ENCODE assay signal across 8 cellular contexts in genomic region chr3:11944052-11944673, GRCh38.
DNase-seq lines count a peak whose midpoint lies in the region; ATAC-seq and TF ChIP-seq lines count a peak whose summit lies in the region.

No MANE protein-coding gene starts in this region.

- no peak overlapping the region for H2AK5ac ChIP-seq in H9 (ENCODE audit: insufficient read length, low read length)
- H2AK5ac ChIP-seq in mesenchymal stem cell (ENCODE audit: low read length, severe bottlenecking) = no peak overlapping the region

- no peak overlapping the region for H4K8ac ChIP-seq in H9 (replicated peaks; ENCODE audit: insufficient read length, low read depth, low read length)
- no peak overlapping the region for H4K8ac ChIP-seq in mesenchymal stem cell (ENCODE audit: low read length)

- peaks cover 2% of the 10 kb centered on the region for H3K27me3 Mint-ChIP-seq in H9 (ENCODE audit: low read depth)
- H3K27me3 Mint-ChIP-seq in naive thymus-derived CD8-positive, alpha-beta T cell = peaks cover 5 to 18% (median 7%) of the 10 kb centered on the region in 5 donors

- H4K5ac ChIP-seq in H9 (ENCODE audit: insufficient read length, low read depth, low read length) = no peak overlapping the region

- H3K27ac Mint-ChIP-seq in H9 = no peak overlapping the region
- no peak overlapping the region for H3K27ac Mint-ChIP-seq in naive thymus-derived CD8-positive, alpha-beta T cell
- H3K27ac Mint-ChIP-seq in activated naive CD4-positive, alpha-beta T cell treated with anti-CD3 and anti-CD28 coated beads, Interleukin-2, amount 50 U/mL, for 72 hours = no peak overlapping the region

- no peaks in the 10 kb centered on the region; a peak in 1 of 5 replicates for H3K9me3 Mint-ChIP-seq in H9
- peaks cover 0 to 45% (median 16%) of the 10 kb centered on the region in 9 donors for H3K9me3 Mint-ChIP-seq in naive thymus-derived CD8-positive, alpha-beta T cell
- peaks cover 12 to 20% of the 10 kb centered on the region in 2 donors for H3K9me3 Mint-ChIP-seq in activated naive CD4-positive, alpha-beta T cell treated with anti-CD3 and anti-CD28 coated beads, Interleukin-2, amount 50 U/mL, for 72 hours

- no peaks in the 10 kb centered on the region for H3K23me2 ChIP-seq in H9 (ENCODE audit: insufficient read length, low read depth, low read length, poor library complexity, severe bottlenecking)

- no peak overlapping the region for H3K56ac ChIP-seq in H9 (ENCODE audit: insufficient read length, low read depth, low read length)

- H2BK120ac ChIP-seq in H9 (ENCODE audit: low read depth, low read length, poor library complexity, severe bottlenecking) = no peak overlapping the region
- no peak overlapping the region for H2BK120ac ChIP-seq in mesenchymal stem cell (ENCODE audit: low read depth, low read length)

- H3K4me2 ChIP-seq in H9 (ENCODE audit: insufficient read depth, insufficient read length, low read length) (no peak overlapping the region), mesenchymal stem cell (ENCODE audit: low read length, poor library complexity, severe bottlenecking) (no peak overlapping the region)

- H3K27me3 ChIP-seq in H9 (ENCODE audit: insufficient read depth, low read length) (no peaks in the 10 kb centered on the region), RWPE2 (ENCODE audit: insufficient read depth, poor library complexity, severe bottlenecking) (no peaks in the 10 kb centered on the region), mesenchymal stem cell (ENCODE audit: control insufficient read depth in 1 of 2, insufficient read depth in 1 of 2, low read length in 2 of 2) (no peaks in the 10 kb centered on the region)

- no peak overlapping the region for H2BK15ac ChIP-seq in H9 (ENCODE audit: low read depth, low read length)
- no peak overlapping the region for H2BK15ac ChIP-seq in mesenchymal stem cell (ENCODE audit: low read depth, poor library complexity, severe bottlenecking)

- H3K4me1 ChIP-seq in H9 (ENCODE audit: insufficient read depth, low read length) (no peaks in the 10 kb centered on the region), RWPE2 (ENCODE audit: insufficient read depth, poor library complexity, severe bottlenecking) (no peaks in the 10 kb centered on the region), mesenchymal stem cell (ENCODE audit: control insufficient read depth, insufficient read depth, low read depth, low read length) (no peaks in the 10 kb centered on the region)

- H3K4ac ChIP-seq in H9 (ENCODE audit: low read depth, low read length) (no peak overlapping the region), mesenchymal stem cell (ENCODE audit: low read depth in 1 of 2, low read length in 2 of 2) (no peak overlapping the region)

- WGBS in H9 (ENCODE audit: extremely low coverage, insufficient read length, low lambda C conversion rate) = no CpG with 5 or more reads among the region's 7 CpGs
- 29% methylated on average over 6 of the region's 7 CpGs for WGBS in mesenchymal stem cell

- H3K4me3 Mint-ChIP-seq in H9 = no peak overlapping the region
- no peak overlapping the region for H3K4me3 Mint-ChIP-seq in naive thymus-derived CD8-positive, alpha-beta T cell

- H3K18ac ChIP-seq in H9 (ENCODE audit: insufficient read length, low read depth, low read length) (no peak overlapping the region), mesenchymal stem cell (ENCODE audit: low read depth in 1 of 2, low read length in 2 of 2) (no peak overlapping the region)

- no peak overlapping the region for H3T11ph ChIP-seq in H9 (ENCODE audit: low read length)

- no peaks in the 10 kb centered on the region for H3K79me2 ChIP-seq in H9 (ENCODE audit: insufficient read depth, low read length)

- no peaks in the 10 kb centered on the region for H4K20me1 ChIP-seq in H9 (ENCODE audit: control insufficient read depth, insufficient read depth, insufficient read length)

- H3K27ac ChIP-seq in H9 (ENCODE audit: insufficient read length, low read depth, low read length) (no peak overlapping the region), RWPE2 (ENCODE audit: poor library complexity, severe bottlenecking) (no peak overlapping the region), mesenchymal stem cell (ENCODE audit: low read length, poor library complexity, severe bottlenecking) (no peak overlapping the region)

- H3K36me3 ChIP-seq in RWPE2 (ENCODE audit: low read depth) (no peaks in the 10 kb centered on the region), mesenchymal stem cell (ENCODE audit: control insufficient read depth in 1 of 2, insufficient read depth in 2 of 2, low read depth in 1 of 2, low read length in 2 of 2) (no peaks in the 10 kb centered on the region)

- H4K91ac ChIP-seq in H9 (ENCODE audit: insufficient read length, low read depth, low read length) (no peak overlapping the region), mesenchymal stem cell (ENCODE audit: low read length) (no peak overlapping the region)

- DNase-seq in AG09319 (ENCODE audit: extremely low read depth, low read depth) (no peak), H9 (peak; percentile 65), RWPE2 (ENCODE audit: low spot score) (no peak), glomerular visceral epithelial cell (ENCODE audit: extremely low spot score) (peak; percentile 15), stromal cell of bone marrow (ENCODE audit: low read depth) (peak; percentile 1), mesenchymal stem cell (no peak)
- no peak for DNase-seq in naive thymus-derived CD8-positive, alpha-beta T cell
- no peak for DNase-seq in activated naive CD4-positive, alpha-beta T cell treated with anti-CD3 and anti-CD28 coated beads, Interleukin-2, amount 50 U/mL, for 72 hours (ENCODE audit: low spot score in 2 of 2)

- peak; percentile 40; the same call in 1 of the 3 replicates for ATAC-seq in RWPE2 (ENCODE audit: low read depth)
- no peak for ATAC-seq in naive thymus-derived CD8-positive, alpha-beta T cell
- ATAC-seq in activated naive CD4-positive, alpha-beta T cell treated with anti-CD3 and anti-CD28 coated beads, Interleukin-2, amount 50 U/mL, for 72 hours = no peak

- H3K79me1 ChIP-seq in H9 (ENCODE audit: insufficient read depth, low read depth, low read length, poor library complexity, severe bottlenecking) (no peaks in the 10 kb centered on the region), mesenchymal stem cell (replicated peaks; ENCODE audit: low read length, poor library complexity, severe bottlenecking) (no peaks in the 10 kb centered on the region)

- H2BK20ac ChIP-seq in H9 (ENCODE audit: low read depth, low read length, poor library complexity, severe bottlenecking) = no peak overlapping the region

- H2AFZ ChIP-seq in H9 (ENCODE audit: low read length) = peak overlapping the region; percentile 59
- H2AFZ ChIP-seq in mesenchymal stem cell (ENCODE audit: low read depth, low read length) = no peak overlapping the region

- no peaks in the 10 kb centered on the region for H3K9me3 ChIP-seq in H9 (ENCODE audit: control insufficient read depth, low read depth, low read length)
- no peaks in the 10 kb centered on the region for H3K9me3 ChIP-seq in RWPE2 (ENCODE audit: severe bottlenecking)
- H3K9me3 ChIP-seq in mesenchymal stem cell (ENCODE audit: control insufficient read depth, low read length) = no peaks in the 10 kb centered on the region

- H3K23ac ChIP-seq in H9 (ENCODE audit: insufficient read length, low read depth, low read length) (no peak overlapping the region), mesenchymal stem cell (ENCODE audit: low read length in 2 of 2) (no peak overlapping the region)

- no peak overlapping the region for H3K4me3 ChIP-seq in RWPE2 (ENCODE audit: severe bottlenecking)
- no peak overlapping the region for H3K4me3 ChIP-seq in mesenchymal stem cell (ENCODE audit: insufficient read depth in 1 of 2, low read depth in 1 of 2, low read length in 2 of 2)

- POLR2A ChIA-PET in naive thymus-derived CD8-positive, alpha-beta T cell (lab: Charles Lee) = no interaction called here

- no peaks in the 10 kb centered on the region for H3K36me3 Mint-ChIP-seq in H9 (ENCODE audit: insufficient read depth in 1 of 3, low read depth in 3 of 3)
- H3K36me3 Mint-ChIP-seq in naive thymus-derived CD8-positive, alpha-beta T cell = peaks cover 0 to 13% (median 0%) of the 10 kb centered on the region in 3 donors
- no peaks in the 10 kb centered on the region for H3K36me3 Mint-ChIP-seq in activated naive CD4-positive, alpha-beta T cell treated with anti-CD3 and anti-CD28 coated beads, Interleukin-2, amount 50 U/mL, for 72 hours

- TF ChIP-seq CTCF in AG09319 (IDR thresholded peaks at IDR 0.05; ENCODE audit: low read depth, low read length) = peak; percentile 34
- TF ChIP-seq CTCF in H9 (conservative IDR thresholded peaks at IDR 0.05) = peak; percentile 91
- peak; percentile 67 for TF ChIP-seq CTCF in RWPE2 (IDR thresholded peaks at IDR 0.05; ENCODE audit: poor library complexity, severe bottlenecking)

- H2BK12ac ChIP-seq in H9 (ENCODE audit: insufficient read length, low read depth, low read length) (no peak overlapping the region), mesenchymal stem cell (ENCODE audit: low read length in 2 of 2) (no peak overlapping the region)

- 0 out of 4 replicates have a peak, but pooled peaks cover 0 to 2% of the 10 kb centered on the region in 2 experiments for H3K4me1 Mint-ChIP-seq in H9
- H3K4me1 Mint-ChIP-seq in naive thymus-derived CD8-positive, alpha-beta T cell = no peaks in the 10 kb centered on the region

- H3K14ac ChIP-seq in H9 (ENCODE audit: insufficient read depth, low read length) (no peak overlapping the region), mesenchymal stem cell (ENCODE audit: low read length in 2 of 2) (no peak overlapping the region)

- H2BK5ac ChIP-seq in H9 (ENCODE audit: insufficient read length, low read length) (no peak overlapping the region), mesenchymal stem cell (ENCODE audit: low read depth, low read length, poor library complexity, severe bottlenecking) (no peak overlapping the region)

- no peak overlapping the region for H3K9ac ChIP-seq in H9 (ENCODE audit: extremely low read depth, insufficient read length, low read length)
- no peak overlapping the region for H3K9ac ChIP-seq in mesenchymal stem cell (ENCODE audit: low read length)

Comparison
In these comparisons a context has a peak if more than half of its experiments do, and no peak if none do; other contexts are left out.
1. DNase-seq: peak in H9 (single experiment), glomerular visceral epithelial cell (single experiment) and stromal cell of bone marrow (single experiment); none in AG09319 (single experiment), RWPE2 (single experiment), mesenchymal stem cell (single experiment), naive thymus-derived CD8-positive, alpha-beta T cell (0 of 10) and activated naive CD4-positive, alpha-beta T cell treated with anti-CD3 and anti-CD28 coated beads, Interleukin-2, amount 50 U/mL, for 72 hours (0 of 2).
2. CTCF ChIP-seq: peak in every context shown above with its lines; median percentile 91 in H9; 67 in RWPE2; 34 in AG09319.